ENCODE assay signal across 19 cellular contexts in genomic region chr1:89898695-89899470, GRCh38.
"Had no signal": no experiment of that assay in that cellular context is flagged by ENCODE, and none has a peak within 500 bp of the region (broad histone marks: within the 10 kb centered on the region; RNA-seq: fewer than 3 reads in every experiment).

No MANE protein-coding gene starts in this region.

- H3K36me3 ChIP-seq: pancreas, right atrium auricular region had no signal

- H3K36me3 Mint-ChIP-seq: activated naive CD4-positive, alpha-beta T cell treated with anti-CD3 and anti-CD28 coated beads, Interleukin-2, amount 50 U/mL, for 72 hours; immature natural killer cell had no signal

- H3K9me3 ChIP-seq: pancreas, psoas muscle, right atrium auricular region had no signal

- H3K27me3 Mint-ChIP-seq: activated CD4-positive, alpha-beta T cell treated with anti-CD3 and anti-CD28 coated beads for 36 hours; activated T-cell treated with anti-CD3 and anti-CD28 coated beads, Interleukin-2, amount 50 U/mL, for 24 hours; activated T-helper 17 cell treated with anti-CD3 and anti-CD28 coated beads, Interleukin-2, amount 50 U/mL, for 72 hours had no signal

- H3K27ac Mint-ChIP-seq: activated CD4-positive, alpha-beta T cell treated with anti-CD3 and anti-CD28 coated beads for 36 hours; activated naive CD4-positive, alpha-beta T cell treated with anti-CD3 and anti-CD28 coated beads, Interleukin-2, amount 50 U/mL, for 72 hours; activated T-cell treated with anti-CD3 and anti-CD28 coated beads, Interleukin-2, amount 50 U/mL, for 24 hours; activated T-helper 17 cell treated with anti-CD3 and anti-CD28 coated beads, Interleukin-2, amount 50 U/mL, for 72 hours; nephron had no signal

- H3K27ac ChIP-seq: foreskin keratinocyte, pancreas, psoas muscle, right atrium auricular region had no signal

- ATAC-seq: activated CD4-positive, alpha-beta T cell treated with anti-CD3 and anti-CD28 coated beads for 36 hours; activated naive CD4-positive, alpha-beta T cell treated with anti-CD3 and anti-CD28 coated beads, Interleukin-2, amount 50 U/mL, for 72 hours; activated T-helper 17 cell treated with anti-CD3 and anti-CD28 coated beads, Interleukin-2, amount 50 U/mL, for 72 hours; foreskin keratinocyte; left ventricle myocardium superior; pancreas; stimulated activated naive CD8-positive, alpha-beta T cell treated with anti-CD3 and anti-CD28 coated beads, Interleukin-15, Interleukin-2, amounts not matched to agents 100 U/mL and 50 U/mL, for 24 hours had no signal

- H3K9me3 Mint-ChIP-seq: activated naive CD4-positive, alpha-beta T cell treated with anti-CD3 and anti-CD28 coated beads, Interleukin-2, amount 50 U/mL, for 72 hours; activated T-cell treated with anti-CD3 and anti-CD28 coated beads, Interleukin-2, amount 50 U/mL, for 24 hours; activated T-helper 17 cell treated with anti-CD3 and anti-CD28 coated beads, Interleukin-2, amount 50 U/mL, for 72 hours; brain; immature natural killer cell; nephron had no signal

- DNase-seq: activated CD4-positive, alpha-beta T cell treated with anti-CD3 and anti-CD28 coated beads for 36 hours; activated CD4-positive, alpha-beta T cell treated with anti-CD3 and anti-CD28 coated beads, Interleukin-2, amount 50 U/mL, for 4 hours; activated CD8-positive, alpha-beta memory T cell treated with anti-CD3 and anti-CD28 coated beads for 24 hours; activated CD8-positive, alpha-beta memory T cell treated with anti-CD3 and anti-CD28 coated beads, Interleukin-2, amount 50 U/mL, for 4 hours; activated T-cell treated with anti-CD3 and anti-CD28 coated beads, Interleukin-2, amount 50 U/mL, for 24 hours; aorta; effector CD8-positive, alpha-beta T cell; foreskin keratinocyte; immature natural killer cell; left ventricle myocardium superior; pancreas; psoas muscle; stimulated activated CD4-positive, alpha-beta T cell treated with anti-CD3 and anti-CD28 coated beads, Interleukin-4, amount 100 ng/mL, for 24 hours; stimulated activated naive CD8-positive, alpha-beta T cell treated with anti-CD3 and anti-CD28 coated beads, Interleukin-15, Interleukin-2, amounts not matched to agents 100 U/mL and 50 U/mL, for 24 hours had no signal

- FAIRE-seq: pancreas had no signal

- H3K27me3 ChIP-seq: foreskin keratinocyte, pancreas, right atrium auricular region had no signal

- H3K4me3 Mint-ChIP-seq: activated CD4-positive, alpha-beta T cell treated with anti-CD3 and anti-CD28 coated beads for 36 hours; activated T-cell treated with anti-CD3 and anti-CD28 coated beads, Interleukin-2, amount 50 U/mL, for 24 hours; activated T-helper 17 cell treated with anti-CD3 and anti-CD28 coated beads, Interleukin-2, amount 50 U/mL, for 72 hours; brain; immature natural killer cell; nephron had no signal

- H3K4me3 ChIP-seq: pancreas, psoas muscle, right atrium auricular region had no signal
